In genomic region chr12:754238-754816, GRCh38 we compare ENCODE assay signal across 8 cellular contexts. TPM values are rescaled to one million over a fixed set of nuclear protein-coding genes. Genes with fewer than 3 reads are reported as not detected.
A peak's percentile ranks its signal among the peaks of the same experiment; 100 is the strongest.
DNase-seq lines count a peak whose midpoint lies in the region; ATAC-seq, FAIRE-seq and TF ChIP-seq lines count a peak whose summit lies in the region.

No MANE protein-coding gene starts in this region.

- no peaks in the 10 kb centered on the region for H3K36me3 ChIP-seq in Caco-2 (ENCODE audit: control insufficient read depth, insufficient read depth, low read length)

- H3K9me3 ChIP-seq in Caco-2: no peaks in the 10 kb centered on the region

- POLR2A ChIA-PET in Caco-2 (lab: Charles Lee): no interaction called here

- no peak overlapping the region for H3K4me3 Mint-ChIP-seq in Caco-2 (ENCODE audit: unreplicated experiment)
- peak overlapping the region; percentile 98 for H3K4me3 Mint-ChIP-seq in stimulated activated memory B cell treated with anti-CD40 and anti-IgM and Interleukin-4, amounts not matched to agents 10 μg/mL and 1 μg/mL and 100 μg/mL, for 72 hours

- H3K4me1 Mint-ChIP-seq in Caco-2 (ENCODE audit: low read depth, unreplicated experiment): peaks cover 27% of the 10 kb centered on the region
- H3K4me1 Mint-ChIP-seq in stimulated activated memory B cell treated with anti-CD40 and anti-IgM and Interleukin-4, amounts not matched to agents 10 μg/mL and 1 μg/mL and 100 μg/mL, for 72 hours: peaks cover 40% of the 10 kb centered on the region

- FAIRE-seq in urothelium cell line (lab: Jason Lieb, UNC): no peak

- TF ChIP-seq CTCF in Caco-2 (IDR thresholded peaks at IDR 0.05; ENCODE audit: insufficient read depth in 1 of 2, low read depth in 1 of 2, low read length in 1 of 2, severe bottlenecking in 1 of 2, unreplicated experiment in 1 of 2): no peak

- peak overlapping the region; percentile 97 for H3K4me3 ChIP-seq in Caco-2 (ENCODE audit: low read depth, low read length)
- H3K4me3 ChIP-seq in Jurkat, Clone E6-1 (ENCODE audit: low read length): peak overlapping the region; percentile 75

- CTCF ChIA-PET in Caco-2 (lab: Charles Lee): interaction anchor here (1.0 to 1.6 kb wide), 6 partner anchors 23 to 339 kb away, joined by 3 to 15 read pairs (median 5); no protein-coding TSS in a partner anchor

- H3K27ac ChIP-seq in angular gyrus (ENCODE audit: low read depth, low read length): peak overlapping the region; percentile 51

- no peaks in the 10 kb centered on the region for H3K27me3 ChIP-seq in Caco-2 (replicated peaks; ENCODE audit: control insufficient read depth, insufficient read depth, low read length)

- H3K36me3 Mint-ChIP-seq in Caco-2 (ENCODE audit: insufficient read depth, unreplicated experiment): peaks cover 21% of the 10 kb centered on the region
- peaks cover 8% of the 10 kb centered on the region for H3K36me3 Mint-ChIP-seq in stimulated activated memory B cell treated with anti-CD40 and anti-IgM and Interleukin-4, amounts not matched to agents 10 μg/mL and 1 μg/mL and 100 μg/mL, for 72 hours

- H3K9me3 Mint-ChIP-seq in Caco-2 (ENCODE audit: unreplicated experiment): no peaks in the 10 kb centered on the region
- no peaks in the 10 kb centered on the region for H3K9me3 Mint-ChIP-seq in stimulated activated memory B cell treated with anti-CD40 and anti-IgM and Interleukin-4, amounts not matched to agents 10 μg/mL and 1 μg/mL and 100 μg/mL, for 72 hours

- ATAC-seq in stimulated activated memory B cell treated with anti-CD40 and anti-IgM and Interleukin-4, amounts not matched to agents 10 μg/mL and 1 μg/mL and 100 μg/mL, for 72 hours: no peak
- no peak for ATAC-seq in GM18870 (IDR thresholded peaks at IDR 0.05; ENCODE audit: unreplicated experiment)

- peak overlapping the region; percentile 50 for H3K27ac Mint-ChIP-seq in Caco-2 (ENCODE audit: unreplicated experiment)
- H3K27ac Mint-ChIP-seq in stimulated activated memory B cell treated with anti-CD40 and anti-IgM and Interleukin-4, amounts not matched to agents 10 μg/mL and 1 μg/mL and 100 μg/mL, for 72 hours: no peak overlapping the region

- no peak for DNase-seq in Caco-2
- no peak for DNase-seq in Jurkat, Clone E6-1 (ENCODE audit: low read depth, low spot score)
- peak; percentile 48 for DNase-seq in inferior parietal cortex (ENCODE audit: extremely low spot score)
- no peak for DNase-seq in AG20443 (ENCODE audit: low spot score)
- DNase-seq in urothelium cell line (ENCODE audit: low spot score): no peak

- H3K4me1 ChIP-seq in Caco-2: peaks cover 16% of the 10 kb centered on the region

- intact Hi-C loops in Caco-2 (cut with micrococcal nuclease; ENCODE audit: unreplicated experiment): loop anchor here (2.0 kb wide), 1 partner anchor 60 kb away; no protein-coding TSS in a partner anchor

- BruUV-seq in Caco-2 (replicated peaks; lab: Mats Ljungman, UMichigan): no TSS peak

- no peaks in the 10 kb centered on the region for H3K27me3 Mint-ChIP-seq in Caco-2 (ENCODE audit: insufficient read depth, unreplicated experiment)
- H3K27me3 Mint-ChIP-seq in stimulated activated memory B cell treated with anti-CD40 and anti-IgM and Interleukin-4, amounts not matched to agents 10 μg/mL and 1 μg/mL and 100 μg/mL, for 72 hours: no peaks in the 10 kb centered on the region

RNA-seq across cellular contexts. Expression of gene WNK1, which starts 1.9 kb away (rescaled TPM):
- 206 and 224 TPM in 2 replicates for total RNA-seq in Caco-2 (2022)
- 61.1 TPM for polyA plus RNA-seq in Jurkat, Clone E6-1 (2012; ENCODE audit: insufficient read depth, insufficient read length)
